Comparison of ENCODE assay signal across 19 cellular contexts in the genomic region with DNA sequence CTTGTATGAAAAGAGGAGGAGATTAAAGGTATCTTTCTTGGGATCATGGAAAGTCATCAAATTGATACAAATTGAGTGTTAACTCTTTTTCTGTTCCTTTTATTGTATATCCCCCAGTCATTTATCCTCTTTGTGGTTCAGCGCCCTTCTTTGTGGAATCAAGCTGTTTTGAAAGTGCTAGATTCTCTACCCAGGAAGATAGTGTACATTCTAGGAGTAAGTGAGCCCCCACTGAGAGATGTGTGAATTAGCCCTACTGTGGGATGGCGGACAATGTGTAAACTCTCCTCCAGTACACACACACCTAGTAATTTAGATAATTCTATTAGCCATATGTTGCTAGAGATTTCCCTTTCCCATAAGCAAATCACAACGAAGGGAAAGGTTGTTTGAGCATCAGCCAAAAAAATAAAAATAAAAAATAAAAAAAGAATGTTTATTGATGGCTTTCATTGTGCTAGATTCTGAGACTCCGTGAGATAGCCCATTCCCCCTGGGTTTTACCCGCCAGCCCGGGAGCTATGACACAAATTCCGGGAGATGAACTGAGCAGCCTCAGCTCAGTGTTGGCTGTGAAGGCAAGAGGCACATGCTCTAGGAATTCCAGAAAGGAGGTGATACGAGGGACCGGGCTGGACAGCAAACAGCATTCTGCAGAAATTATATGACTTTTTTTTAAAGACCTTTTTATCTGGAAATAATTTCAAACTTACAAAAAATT.
DNase-seq lines count a peak whose midpoint lies in the region; ATAC-seq and TF ChIP-seq lines count a peak whose summit lies in the region.
"Had no signal": no experiment of that assay in that cellular context is flagged by ENCODE, and none has a peak within 500 bp of the region (broad histone marks: within the 10 kb centered on the region; RNA-seq: fewer than 3 reads in every experiment).

No MANE protein-coding gene starts in this region.

- peaks cover 3% of the 10 kb centered on the region for H3K9me3 Mint-ChIP-seq in activated T-helper 17 cell treated with anti-CD3 and anti-CD28 coated beads, Interleukin-2, amount 50 U/mL, for 72 hours

- no peak for TF ChIP-seq CTCF in DND-41 (IDR thresholded peaks at IDR 0.05; ENCODE audit: borderline replicate concordance, extremely low read depth, low read length, poor library complexity, severe bottlenecking)
- no peak for TF ChIP-seq CTCF in heart left ventricle (IDR thresholded peaks at IDR 0.05)
- no peak for TF ChIP-seq CTCF in psoas muscle (IDR thresholded peaks at IDR 0.05)

- H3K9me3 ChIP-seq in DND-41 (ENCODE audit: insufficient read depth, low read length, severe bottlenecking) (peaks cover 16% of the 10 kb centered on the region), heart left ventricle (peaks cover 0 to 27% (median 7%) of the 10 kb centered on the region in 12 donors), psoas muscle (peaks cover 9% of the 10 kb centered on the region)
- H3K9me3 ChIP-seq: prostate gland had no signal

- H3K4me3 Mint-ChIP-seq in activated T-helper 17 cell treated with anti-CD3 and anti-CD28 coated beads, Interleukin-2, amount 50 U/mL, for 72 hours = peak overlapping the region; percentile 37
- H3K4me3 Mint-ChIP-seq: nephron progenitor cell had no signal

- peak overlapping the region; percentile 51 for H3K9ac ChIP-seq in DND-41 (ENCODE audit: low read depth, low read length)

- peaks cover 21% of the 10 kb centered on the region for H3K4me1 Mint-ChIP-seq in activated T-helper 17 cell treated with anti-CD3 and anti-CD28 coated beads, Interleukin-2, amount 50 U/mL, for 72 hours

- ATAC-seq in DND-41 (ENCODE audit: insufficient read depth, low read depth) (no peak), heart left ventricle (peak in 3 of 4 donors; percentile 57 to 67 (median 63)), psoas muscle (peak in 3 of 4 donors; percentile 40 to 57 (median 55))
- peak; percentile 51 for ATAC-seq in activated T-helper 17 cell treated with anti-CD3 and anti-CD28 coated beads, Interleukin-2, amount 50 U/mL, for 72 hours (replicated peaks)

- H3K27ac Mint-ChIP-seq in activated T-helper 17 cell treated with anti-CD3 and anti-CD28 coated beads, Interleukin-2, amount 50 U/mL, for 72 hours = peak overlapping the region; percentile 66
- H3K27ac Mint-ChIP-seq: nephron progenitor cell had no signal

- no peaks in the 10 kb centered on the region for H3K79me2 ChIP-seq in DND-41 (ENCODE audit: insufficient read depth, low read length)

- 22 to 30% (median 24%) methylated on average over 9 of the region's 9 CpGs for WGBS in heart left ventricle, 4 donors
- 44 to 54% (median 49%) methylated on average over 9 of the region's 9 CpGs for WGBS in psoas muscle, 3 donors

- no peak overlapping the region for H2AFZ ChIP-seq in DND-41 (ENCODE audit: low read depth, low read length)

- H4K20me1 ChIP-seq in DND-41 (ENCODE audit: insufficient read depth, low read length) = no peaks in the 10 kb centered on the region

- H3K36me3 Mint-ChIP-seq in activated T-helper 17 cell treated with anti-CD3 and anti-CD28 coated beads, Interleukin-2, amount 50 U/mL, for 72 hours (ENCODE audit: low read depth) = no peaks in the 10 kb centered on the region

- H3K4me3 ChIP-seq in DND-41 (ENCODE audit: low read depth in 1 of 2, low read length in 2 of 2) (no peak overlapping the region), heart left ventricle (no peak overlapping the region), psoas muscle (no peak overlapping the region)
- H3K4me3 ChIP-seq: prostate gland, tibial nerve had no signal

- intact Hi-C loops in heart left ventricle (cut with DNase I) (no loop called here), psoas muscle (cut with DNase I) (no loop called here)

- no peak for TF ChIP-seq POLR2A in heart left ventricle (IDR thresholded peaks at IDR 0.05)

- H3K36me3 ChIP-seq in DND-41 (ENCODE audit: insufficient read depth, low read length) (no peaks in the 10 kb centered on the region), heart left ventricle (no peaks in the 10 kb centered on the region), psoas muscle (ENCODE audit: insufficient read depth in 1 of 2, low read depth in 1 of 2) (no peaks in the 10 kb centered on the region)
- H3K36me3 ChIP-seq: prostate gland, tibial nerve had no signal

- H3K27me3 ChIP-seq in DND-41 (ENCODE audit: insufficient read depth, low read length, poor library complexity) = no peaks in the 10 kb centered on the region
- H3K27me3 ChIP-seq in heart left ventricle = peaks cover 0 to 26% (median 6%) of the 10 kb centered on the region in 9 donors
- peaks cover 0 to 6% (median 2%) of the 10 kb centered on the region in 3 donors for H3K27me3 ChIP-seq in psoas muscle (ENCODE audit: insufficient read depth in 3 of 3, low read length in 2 of 3)
- H3K27me3 ChIP-seq: tibial nerve had no signal

- peak overlapping the region; percentile 85 for H3K27ac ChIP-seq in DND-41 (ENCODE audit: low read length)
- H3K27ac ChIP-seq in heart left ventricle = peak overlapping the region in 4 of 12 donors; percentile 50 to 70 (median 60)
- no peak overlapping the region for H3K27ac ChIP-seq in psoas muscle
- H3K27ac ChIP-seq: prostate gland, RWPE1 had no signal

- H3K27me3 Mint-ChIP-seq in activated T-helper 17 cell treated with anti-CD3 and anti-CD28 coated beads, Interleukin-2, amount 50 U/mL, for 72 hours = peaks cover 18% of the 10 kb centered on the region

- H3K4me1 ChIP-seq in DND-41 (ENCODE audit: insufficient read depth, low read length) = peaks cover 55% of the 10 kb centered on the region
- peaks cover 0 to 32% (median 7%) of the 10 kb centered on the region in 12 donors for H3K4me1 ChIP-seq in heart left ventricle
- no peaks in the 10 kb centered on the region for H3K4me1 ChIP-seq in psoas muscle
- H3K4me1 ChIP-seq: prostate gland had no signal

- DNase-seq in DND-41 (no peak), heart left ventricle (peak in 3 of 5 donors; percentile 20 to 44 (median 31)), psoas muscle (peak in 1 of 2 donors; percentile 44), occipital lobe (lab: John Stamatoyannopoulos, UW) (no peak), NCI-H1092 (lab: John Stamatoyannopoulos, UW) (no peak), AG08396 (ENCODE audit: low spot score) (no peak)
- DNase-seq in stimulated activated CD4-positive, alpha-beta T cell treated with anti-CD3 and anti-CD28 coated beads, Interleukin-12 subunit alpha, Interleukin-12 subunit beta, amount 100 ng/mL, for 4 hours = no peak
- DNase-seq: activated CD4-positive, alpha-beta T cell treated with anti-CD3 and anti-CD28 coated beads for 48 hours; activated gamma-delta T cell treated with Interleukin-2 at 50 U/mL for 16 hours; cortex of kidney; foreskin melanocyte; kidney; NCI-H1694 treated with DMSO at 0.1 percent for 48 hours; NCI-H226; nephron progenitor cell had no signal

- peak overlapping the region; percentile 63; the same call in 1 of the 2 replicates for H3K4me2 ChIP-seq in DND-41 (ENCODE audit: insufficient read depth, low read length)

Comparison
In these comparisons a context has a peak if more than half of its experiments do, and no peak if none do; other contexts are left out.
1. DNase-seq: peak in heart left ventricle (3 of 5); none in DND-41 (single experiment), occipital lobe (single experiment), NCI-H1092 (single experiment), stimulated activated CD4-positive, alpha-beta T cell treated with anti-CD3 and anti-CD28 coated beads, Interleukin-12 subunit alpha, Interleukin-12 subunit beta, amount 100 ng/mL, for 4 hours (single experiment) and AG08396 (single experiment).